ENCODE assay signal across 20 cellular contexts in genomic region chrX:37646254-37646653, GRCh38. TPM values are rescaled to one million over a fixed set of nuclear protein-coding genes. Genes with fewer than 3 reads are reported as not detected.
DNase-seq lines count a peak whose midpoint lies in the region; ATAC-seq, FAIRE-seq and TF ChIP-seq lines count a peak whose summit lies in the region.
"Had no signal": no experiment of that assay in that cellular context is flagged by ENCODE, and none has a peak within 500 bp of the region (broad histone marks: within the 10 kb centered on the region; RNA-seq: fewer than 3 reads in every experiment).

No MANE protein-coding gene starts in this region.

- no peak overlapping the region for H4K8ac ChIP-seq in mesendoderm (ENCODE audit: low read depth, low read length)

- H3K27me3 ChIP-seq in body of pancreas (no peaks in the 10 kb centered on the region), mesendoderm (ENCODE audit: insufficient read depth, low read length, poor library complexity) (no peaks in the 10 kb centered on the region)
- H3K27me3 ChIP-seq: cardiac muscle cell had no signal

- intact Hi-C loops in body of pancreas (cut with DNase I) = no loop called here

- no peak overlapping the region for H3K4me3 ChIP-seq in body of pancreas
- H3K4me3 ChIP-seq in mesendoderm (ENCODE audit: low read length) = no peak overlapping the region
- H3K4me3 ChIP-seq: cardiac muscle cell, psoas muscle had no signal

- no peaks in the 10 kb centered on the region for H3K9me3 ChIP-seq in body of pancreas
- H3K9me3 ChIP-seq: psoas muscle had no signal

- no peak for TF ChIP-seq POLR2A in body of pancreas (IDR thresholded peaks at IDR 0.05)
- no peak for TF ChIP-seq POLR2A in GM12891 (IDR thresholded peaks at IDR 0.05; ENCODE audit: low read depth, low read length)

- no peak overlapping the region for H3K27ac ChIP-seq in body of pancreas
- H3K27ac ChIP-seq in mesendoderm (ENCODE audit: low read depth, low read length) = no peak overlapping the region
- H3K27ac ChIP-seq: cardiac muscle cell, psoas muscle had no signal

- H3K4me2 ChIP-seq in mesendoderm (ENCODE audit: low read length) = no peak overlapping the region

- no peaks in the 10 kb centered on the region for H3K36me3 ChIP-seq in body of pancreas (replicated peaks in 1 of 2; ENCODE audit: insufficient read depth in 1 of 2, low read depth in 2 of 2)
- no peaks in the 10 kb centered on the region for H3K36me3 ChIP-seq in mesendoderm (ENCODE audit: control insufficient read depth, insufficient read depth, low read length)
- H3K36me3 ChIP-seq: cardiac muscle cell had no signal

- no peaks in the 10 kb centered on the region for H3K79me2 ChIP-seq in mesendoderm (ENCODE audit: control insufficient read depth, insufficient read depth, low read length)

- H3K18ac ChIP-seq in mesendoderm (ENCODE audit: low read length) = no peak overlapping the region

- H2BK120ac ChIP-seq in mesendoderm (ENCODE audit: low read depth, low read length) = no peak overlapping the region

- FAIRE-seq in GM12891 (lab: Jason Lieb, UNC) = no peak

- no peaks in the 10 kb centered on the region for H3K4me1 ChIP-seq in body of pancreas
- H3K4me1 ChIP-seq in mesendoderm (ENCODE audit: control insufficient read depth, low read depth, low read length) = no peaks in the 10 kb centered on the region
- H3K4me1 ChIP-seq: psoas muscle had no signal

- H3K23ac ChIP-seq in mesendoderm (ENCODE audit: low read length) = no peak overlapping the region

- no peak overlapping the region for H3K9ac ChIP-seq in mesendoderm (ENCODE audit: low read length)

- peak; percentile 5 for DNase-seq in HT-29 (ENCODE audit: low spot score)
- DNase-seq in body of pancreas = no peak
- DNase-seq in mesendoderm = peak; percentile 12
- no peak for DNase-seq in GM12891 (ENCODE audit: insufficient read length, low spot score)
- no peak for DNase-seq in middle frontal gyrus (ENCODE audit: extremely low spot score, low spot score)
- no peak for DNase-seq in mucosa of gallbladder (ENCODE audit: low spot score)
- DNase-seq: activated CD4-positive, alpha-beta memory T cell treated with anti-CD3 and anti-CD28 coated beads, Interleukin-2, amount 10 ng/mL, durations not matched to agents 7 days and 5 days; activated T-cell treated with anti-CD3 and anti-CD28 coated beads, Interleukin-2, amount 50 U/mL, for 48 hours; C1 segment of cervical spinal cord; DMS79 treated with DMSO at 0.1 percent for 48 hours; effector CD4-positive, alpha-beta T cell; naive thymus-derived CD8-positive, alpha-beta T cell; NCI-H146; NCI-H226; psoas muscle; stimulated activated CD4-positive, alpha-beta T cell treated with anti-CD3 and anti-CD28 coated beads, Interleukin-12 subunit alpha, Interleukin-12 subunit beta, amount 100 ng/mL, for 4 hours; stimulated activated naive CD4-positive, alpha-beta T cell; trophoblast cell had no signal

- no peak overlapping the region for H3K4ac ChIP-seq in mesendoderm (ENCODE audit: low read depth, low read length)

- no peak for ATAC-seq in body of pancreas
- ATAC-seq: naive thymus-derived CD8-positive, alpha-beta T cell; psoas muscle had no signal

- no peak overlapping the region for H4K5ac ChIP-seq in mesendoderm (ENCODE audit: low read length)

- no peak overlapping the region for H2AK5ac ChIP-seq in mesendoderm (ENCODE audit: low read length)

- no peak overlapping the region for H2BK15ac ChIP-seq in mesendoderm (replicated peaks; ENCODE audit: low read depth)

- H3K56ac ChIP-seq in mesendoderm (ENCODE audit: low read length) = no peak overlapping the region

- TF ChIP-seq CTCF in GM12872 (IDR thresholded peaks at IDR 0.05; ENCODE audit: insufficient read depth, low read depth, low read length) = 0 out of 3 replicates have a peak, but pooled peaks have one; percentile 18
- peak in 4 of 7 experiments; percentile 11 to 24 (median 16) for TF ChIP-seq CTCF in body of pancreas (IDR thresholded peaks at IDR 0.05)

- no peaks in the 10 kb centered on the region for H3K79me1 ChIP-seq in mesendoderm (ENCODE audit: low read length)

- no peak overlapping the region for H2BK5ac ChIP-seq in mesendoderm (ENCODE audit: low read length)

TF ChIP-seq in GM12891, 5 proteins besides CTCF, POLR2A, EP300 and RAD21:
- TF ChIP-seq PAX5 (IDR thresholded peaks at IDR 0.05; ENCODE audit: insufficient read depth, low read length, severe bottlenecking) = no peak
- TF ChIP-seq SPI1 (IDR thresholded peaks at IDR 0.05; ENCODE audit: low read depth, low read length) = no peak
- no peak for TF ChIP-seq TAF1 (IDR thresholded peaks at IDR 0.05; ENCODE audit: low read depth, low read length)
- TF ChIP-seq POU2F2 (IDR thresholded peaks at IDR 0.05; ENCODE audit: low read depth, low read length) = no peak
- no peak for TF ChIP-seq POLR2AphosphoS5 (IDR thresholded peaks at IDR 0.05; ENCODE audit: low read depth, low read length)

RNA-seq across cellular contexts. Expression of gene XK, which starts 39.3 kb away (rescaled TPM):
- 4.0 and 4.9 TPM in 2 replicates for total RNA-seq in HT-29 (2014; rRNA removed; shearing (Covaris generic))
- 1 to 10 TPM; 9.3 to 9.6 TPM for total RNA-seq in body of pancreas
- polyA plus RNA-seq in mesendoderm (2013, experiment 1 of 2) = 0.88 TPM
- polyA plus RNA-seq in mesendoderm (2013, experiment 2 of 2) = 0.91 TPM
- polyA plus RNA-seq in GM12891 (2012; ENCODE audit: low read depth, missing spikeins) = 0.12 TPM
- 2.8 TPM for total RNA-seq in mucosa of gallbladder
- total RNA-seq: activated CD4-positive, alpha-beta memory T cell treated with anti-CD3 and anti-CD28 coated beads, Interleukin-2, amount 10 ng/mL, durations not matched to agents 7 days and 5 days; naive thymus-derived CD8-positive, alpha-beta T cell had no signal
- polyA plus RNA-seq: naive thymus-derived CD8-positive, alpha-beta T cell had no signal

Comparison
In these comparisons a context has a peak if more than half of its experiments do, and no peak if none do; other contexts are left out.
1. DNase-seq: peak in HT-29 (single experiment) and mesendoderm (single experiment); none in body of pancreas (0 of 4), GM12891 (single experiment), middle frontal gyrus (single experiment) and mucosa of gallbladder (single experiment).